ENCODE assay signal across 8 cellular contexts in genomic region chr2:183037660-183038340, GRCh38. TPM values are rescaled to one million over a fixed set of nuclear protein-coding genes. Genes with fewer than 3 reads are reported as not detected.
DNase-seq lines count a peak whose midpoint lies in the region; ATAC-seq and TF ChIP-seq lines count a peak whose summit lies in the region.

No MANE protein-coding gene starts in this region.

- CTCF ChIA-PET in CD8-positive, alpha-beta T cell (lab: Charles Lee), result no interaction called here

- peaks cover 30% of the 10 kb centered on the region for H3K4me1 Mint-ChIP-seq in CD8-positive, alpha-beta T cell (ENCODE audit: low read depth)
- H3K4me1 Mint-ChIP-seq in chondrocyte (ENCODE audit: low read depth), result peaks cover 48% of the 10 kb centered on the region

- TF ChIP-seq CTCF in CD8-positive, alpha-beta T cell (IDR thresholded peaks at IDR 0.05), result no peak
- TF ChIP-seq CTCF in chondrocyte (IDR thresholded peaks at IDR 0.05), result no peak

- H3K36me3 ChIP-seq in CD8-positive, alpha-beta T cell (ENCODE audit: insufficient read depth, low read length), result no peaks in the 10 kb centered on the region

- TF ChIP-seq POLR2A in GM19099 (IDR thresholded peaks at IDR 0.05; ENCODE audit: extremely low read depth, insufficient read length, low read depth), result peak; percentile 49

- peak in 6 of 7 experiments; percentile 5 to 67 (median 40) for DNase-seq in CD8-positive, alpha-beta T cell
- DNase-seq in T-helper 9 cell, result peak; percentile 27
- DNase-seq in chondrocyte (ENCODE audit: low spot score), result peak; percentile 90
- DNase-seq in left lobe of liver (ENCODE audit: low spot score), result peak; percentile 63
- DNase-seq in stimulated activated CD4-positive, alpha-beta T cell treated with anti-CD3 and anti-CD28 coated beads, Interleukin-1b, Interleukin-23, amount 100 ng/mL, for 48 hours, result peak; percentile 41
- DNase-seq in DMS114 treated with DMSO at 0.1 percent for 48 hours (lab: John Stamatoyannopoulos, UW; ENCODE audit: unreplicated experiment), result no peak

- no peaks in the 10 kb centered on the region for H3K9me3 Mint-ChIP-seq in CD8-positive, alpha-beta T cell
- no peaks in the 10 kb centered on the region for H3K9me3 Mint-ChIP-seq in chondrocyte (ENCODE audit: low read depth)

- no peak overlapping the region for H3K27ac ChIP-seq in CD8-positive, alpha-beta T cell (ENCODE audit: low read depth, low read length)

- peak; percentile 53 for ATAC-seq in CD8-positive, alpha-beta T cell
- ATAC-seq in HG03196 (IDR thresholded peaks at IDR 0.05; ENCODE audit: unreplicated experiment) (peak; percentile 30), left lobe of liver (peak; percentile 68)

- peaks cover 29% of the 10 kb centered on the region for H3K4me1 ChIP-seq in CD8-positive, alpha-beta T cell (ENCODE audit: insufficient read depth, low read length)

- H3K27me3 ChIP-seq in CD8-positive, alpha-beta T cell (ENCODE audit: insufficient read depth, low read length), result peaks cover 13% of the 10 kb centered on the region

- intact Hi-C loops in CD8-positive, alpha-beta T cell (cut with DNase I, micrococcal nuclease), result loop anchor here (1.0 to 5.0 kb wide), 4 partner anchors 41 to 320 kb away; partner anchors contain the start of genes DNAJC10 (in 1 of the 2), DUSP19 (in 1 of the 2) and NUP35 (in 1 of the 2)

- POLR2A ChIA-PET in CD8-positive, alpha-beta T cell (lab: Charles Lee), result no interaction called here

- no peak overlapping the region for H3K27ac Mint-ChIP-seq in CD8-positive, alpha-beta T cell
- peak overlapping the region; percentile 96 for H3K27ac Mint-ChIP-seq in chondrocyte (ENCODE audit: unreplicated experiment)

- H3K4me3 ChIP-seq in CD8-positive, alpha-beta T cell (ENCODE audit: low read depth, low read length), result peak overlapping the region; percentile 21

- no peaks in the 10 kb centered on the region for H3K36me3 Mint-ChIP-seq in CD8-positive, alpha-beta T cell
- H3K36me3 Mint-ChIP-seq in chondrocyte (ENCODE audit: low read depth), result no peaks in the 10 kb centered on the region

- no peaks in the 10 kb centered on the region for H3K9me3 ChIP-seq in CD8-positive, alpha-beta T cell (ENCODE audit: low read length)

- H3K27me3 Mint-ChIP-seq in CD8-positive, alpha-beta T cell (ENCODE audit: low read depth), result peaks cover 51% of the 10 kb centered on the region
- no peaks in the 10 kb centered on the region for H3K27me3 Mint-ChIP-seq in chondrocyte (ENCODE audit: low read depth)

- H3K4me3 Mint-ChIP-seq in CD8-positive, alpha-beta T cell, result peak overlapping the region; percentile 80
- H3K4me3 Mint-ChIP-seq in chondrocyte (ENCODE audit: unreplicated experiment), result peak overlapping the region; percentile 80

RNA-seq across cellular contexts. Expression of gene NCKAP1, which starts 0.5 kb away (rescaled TPM):
- 1 to 10 TPM in 1 of 2 experiments, under 1 TPM in 1; 0.81 to 1.4 TPM for total RNA-seq in CD8-positive, alpha-beta T cell
- total RNA-seq in chondrocyte (164 to 189 TPM (median 186 TPM) in 3 replicates), left lobe of liver (32.2 TPM)

RNA-seq across cellular contexts. Expression of gene DUSP19, which starts 40.7 kb away (rescaled TPM):
- total RNA-seq in CD8-positive, alpha-beta T cell, result under 1 TPM in 1 of 2 experiments, not detected in 1; 0.24 TPM
- total RNA-seq in chondrocyte (4.1 to 6.6 TPM (median 4.3 TPM) in 3 replicates), left lobe of liver (1.2 TPM)

Comparison
In these comparisons a context has a peak if more than half of its experiments do, and no peak if none do; other contexts are left out.
1. RNA of gene NCKAP1, which starts 0.5 kb away (total RNA-seq): 164 to 189 TPM in chondrocyte and 32.2 TPM in left lobe of liver (single experiment); 0.81 to 1.4 TPM in CD8-positive, alpha-beta T cell; every median in the first group is over 10 times any median in the second.
2. Peak in every context shown above with its lines, with median percentiles within 50 percentile points of each other: ATAC-seq.